In the genomic region with DNA sequence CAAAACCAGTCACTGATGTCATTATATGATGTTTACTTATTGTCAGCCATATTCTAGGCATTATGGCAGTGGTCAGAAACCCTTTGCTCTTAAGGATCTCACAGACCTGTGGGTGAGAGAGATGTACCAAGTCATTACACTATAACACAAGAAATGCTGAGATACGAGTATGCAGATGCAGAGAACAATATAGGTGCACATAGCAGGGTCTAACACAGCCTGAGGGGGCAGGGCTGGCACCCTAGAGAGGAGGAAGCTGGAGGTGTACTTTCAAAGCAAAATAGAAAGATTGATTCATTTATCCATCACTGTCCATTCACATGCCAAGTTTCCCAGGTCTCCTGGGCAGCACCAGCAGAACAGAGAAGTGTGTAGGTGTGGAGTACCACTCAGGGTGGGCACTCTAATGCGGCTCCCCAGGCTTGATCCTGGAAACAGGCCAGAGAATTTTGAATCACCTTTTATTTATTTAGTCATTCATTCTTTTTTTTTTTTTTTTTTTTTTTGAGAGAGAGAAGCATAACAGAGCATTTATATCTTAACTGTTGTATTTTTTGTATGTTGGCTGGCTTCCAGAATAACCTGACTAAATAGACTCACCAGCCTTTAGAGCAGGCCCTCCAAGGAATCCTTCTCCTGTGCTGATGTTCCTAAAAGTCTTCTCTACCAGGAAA, we compare ENCODE assay signal across 8 cellular contexts.
A peak's percentile ranks its signal among the peaks of the same experiment; 100 is the strongest.
DNase-seq lines count a peak whose midpoint lies in the region; ATAC-seq, FAIRE-seq and TF ChIP-seq lines count a peak whose summit lies in the region.

No MANE protein-coding gene starts in this region.

- peaks cover 5% of the 10 kb centered on the region for H3K36me3 Mint-ChIP-seq in activated naive CD4-positive, alpha-beta T cell treated with anti-CD3 and anti-CD28 coated beads, Interleukin-2, amount 10 ng/mL, durations not matched to agents 7 days and 5 days

- in situ Hi-C loops in brain microvascular endothelial cell (cut with HindIII; ENCODE audit: low pct_ligation_motif_present, low sequenced_read_pairs) = no loop called here

- peak overlapping the region; percentile 85 for H3K27ac Mint-ChIP-seq in activated naive CD4-positive, alpha-beta T cell treated with anti-CD3 and anti-CD28 coated beads, Interleukin-2, amount 10 ng/mL, durations not matched to agents 7 days and 5 days

- H3K4me3 ChIP-seq in bronchial epithelial cell (ENCODE audit: low read depth, low read length) (no peak overlapping the region), brain microvascular endothelial cell (ENCODE audit: low read depth, low read length) (no peak overlapping the region)

- TF ChIP-seq CTCF in bronchial epithelial cell (IDR thresholded peaks at IDR 0.05; ENCODE audit: insufficient read depth, low read length, severe bottlenecking) (no peak), brain microvascular endothelial cell (IDR thresholded peaks at IDR 0.05; ENCODE audit: low read depth, low read length, missing control alignments) (no peak)

- H3K4me1 Mint-ChIP-seq in activated naive CD4-positive, alpha-beta T cell treated with anti-CD3 and anti-CD28 coated beads, Interleukin-2, amount 10 ng/mL, durations not matched to agents 7 days and 5 days = peaks cover 28% of the 10 kb centered on the region

- FAIRE-seq in bronchial epithelial cell (lab: Jason Lieb, UNC) (no peak), urothelium cell line (lab: Jason Lieb, UNC) (no peak)

- CTCF ChIA-PET in activated naive CD4-positive, alpha-beta T cell treated with anti-CD3 and anti-CD28 coated beads, Interleukin-2, amount 10 ng/mL, durations not matched to agents 7 days and 5 days (lab: Charles Lee) = interaction anchor here (1.5 kb wide), 1 partner anchor 82 kb away, joined by 4 read pairs; no protein-coding TSS in a partner anchor

- no peak for DNase-seq in activated naive CD4-positive, alpha-beta T cell treated with anti-CD3 and anti-CD28 coated beads, Interleukin-2, amount 10 ng/mL, durations not matched to agents 7 days and 5 days
- no peak for DNase-seq in activated naive CD4-positive, alpha-beta T cell (lab: John Stamatoyannopoulos, UW)
- peak; percentile 88 for DNase-seq in NCI-H345 treated with DMSO at 0.1 percent for 48 hours (lab: John Stamatoyannopoulos, UW; ENCODE audit: unreplicated experiment)
- DNase-seq in bronchial epithelial cell (ENCODE audit: low read depth) = peak; percentile 75
- peak; percentile 46 for DNase-seq in urothelium cell line (ENCODE audit: low spot score)
- DNase-seq in medulla oblongata (ENCODE audit: extremely low spot score) = no peak
- no peak for DNase-seq in brain microvascular endothelial cell

- H3K27ac ChIP-seq in brain microvascular endothelial cell = no peak overlapping the region

- no peaks in the 10 kb centered on the region for H3K27me3 Mint-ChIP-seq in activated naive CD4-positive, alpha-beta T cell treated with anti-CD3 and anti-CD28 coated beads, Interleukin-2, amount 10 ng/mL, durations not matched to agents 7 days and 5 days

- H3K36me3 ChIP-seq in bronchial epithelial cell (ENCODE audit: control insufficient read depth, insufficient read depth, low read length) = no peaks in the 10 kb centered on the region
- no peaks in the 10 kb centered on the region for H3K36me3 ChIP-seq in brain microvascular endothelial cell (replicated peaks)

- H3K4me3 Mint-ChIP-seq in activated naive CD4-positive, alpha-beta T cell treated with anti-CD3 and anti-CD28 coated beads, Interleukin-2, amount 10 ng/mL, durations not matched to agents 7 days and 5 days = no peak overlapping the region

- no peaks in the 10 kb centered on the region for H3K27me3 ChIP-seq in bronchial epithelial cell (ENCODE audit: control insufficient read depth, insufficient read depth, low read length)
- no peaks in the 10 kb centered on the region for H3K27me3 ChIP-seq in brain microvascular endothelial cell (replicated peaks)

- H3K9me3 Mint-ChIP-seq in activated naive CD4-positive, alpha-beta T cell treated with anti-CD3 and anti-CD28 coated beads, Interleukin-2, amount 10 ng/mL, durations not matched to agents 7 days and 5 days = no peaks in the 10 kb centered on the region

- no peak for ATAC-seq in GM21390 (IDR thresholded peaks at IDR 0.05; ENCODE audit: unreplicated experiment)

Comparison
In these comparisons a context has a peak if more than half of its experiments do, and no peak if none do; other contexts are left out.
1. DNase-seq: peak in NCI-H345 treated with DMSO at 0.1 percent for 48 hours (single experiment), bronchial epithelial cell (single experiment) and urothelium cell line (single experiment); none in activated naive CD4-positive, alpha-beta T cell treated with anti-CD3 and anti-CD28 coated beads, Interleukin-2, amount 10 ng/mL, durations not matched to agents 7 days and 5 days (single experiment), activated naive CD4-positive, alpha-beta T cell (0 of 4), medulla oblongata (single experiment) and brain microvascular endothelial cell (single experiment).